ENCODE assay signal across 8 cellular contexts in the genomic region with DNA sequence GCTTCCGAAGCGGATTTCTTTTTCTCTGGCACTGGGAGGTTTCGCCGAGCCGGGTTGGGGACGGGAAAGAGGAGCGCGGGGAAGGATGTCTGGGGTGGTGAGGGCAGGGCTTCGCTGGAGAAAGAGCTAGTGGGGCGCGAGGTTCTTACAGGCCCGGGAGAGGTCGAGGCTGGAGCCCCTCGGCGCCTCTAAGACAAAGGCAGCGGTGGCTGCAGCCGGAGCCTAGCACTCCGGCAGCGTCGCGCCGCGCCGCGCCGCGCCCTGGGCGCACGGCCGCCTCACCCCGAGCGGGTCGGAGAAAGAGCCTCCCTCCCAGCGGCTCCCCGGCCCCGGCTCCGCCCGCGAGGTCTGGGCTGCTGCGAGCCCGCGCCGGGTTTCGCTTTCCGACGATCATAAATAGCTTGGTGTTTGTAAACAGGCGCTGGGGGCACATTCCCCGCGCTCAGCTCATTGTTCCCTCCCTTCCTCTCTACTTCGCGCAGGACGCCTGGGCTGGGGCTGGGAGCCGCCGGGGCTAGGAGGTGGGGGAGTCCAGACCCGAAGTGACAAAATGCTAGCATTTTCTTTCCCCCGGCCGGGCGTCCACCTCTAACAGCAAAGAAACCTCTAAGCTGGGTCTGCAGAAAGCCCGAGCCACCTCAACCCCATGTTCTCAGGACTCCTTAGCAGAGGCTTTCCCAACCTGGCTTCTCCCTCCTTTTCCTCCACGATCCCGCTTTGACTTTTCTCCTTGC. TPM values are rescaled to one million over a fixed set of nuclear protein-coding genes. Genes with fewer than 3 reads are reported as not detected.
A peak's percentile ranks its signal among the peaks of the same experiment; 100 is the strongest.
DNase-seq lines count a peak whose midpoint lies in the region; ATAC-seq and TF ChIP-seq lines count a peak whose summit lies in the region.

No MANE protein-coding gene starts in this region.

- no peaks in the 10 kb centered on the region for H4K20me1 ChIP-seq in PC-9 (ENCODE audit: insufficient read depth)

- H3K36me3 Mint-ChIP-seq in activated CD4-positive, alpha-beta T cell treated with anti-CD3 and anti-CD28 coated beads, Interleukin-2, amount 10 ng/mL, durations not matched to agents 7 days and 5 days (ENCODE audit: low read depth): no peaks in the 10 kb centered on the region

- H3K27me3 ChIP-seq in PC-9 (ENCODE audit: insufficient read depth, low read depth): no peaks in the 10 kb centered on the region
- no peaks in the 10 kb centered on the region for H3K27me3 ChIP-seq in right lobe of liver
- peaks cover 0 to 10% (median 0%) of the 10 kb centered on the region in 5 donors for H3K27me3 ChIP-seq in subcutaneous abdominal adipose tissue (ENCODE audit: control insufficient read depth in 5 of 5, insufficient read depth in 4 of 5, low read length in 5 of 5)

- WGBS in right lobe of liver (ENCODE audit: insufficient coverage, low coverage, low lambda C conversion rate, missing lambda C conversion rate): 0% methylated on average over 10 of the region's 61 CpGs

- peaks cover 84% of the 10 kb centered on the region for H3K27me3 Mint-ChIP-seq in activated CD4-positive, alpha-beta T cell treated with anti-CD3 and anti-CD28 coated beads, Interleukin-2, amount 10 ng/mL, durations not matched to agents 7 days and 5 days

- CTCF ChIA-PET in activated CD4-positive, alpha-beta T cell treated with anti-CD3 and anti-CD28 coated beads, Interleukin-2, amount 10 ng/mL, durations not matched to agents 7 days and 5 days (lab: Charles Lee): no interaction called here
- CTCF ChIA-PET in PC-9 (lab: Charles Lee): interaction anchor here (0.7 to 2.2 kb wide), 3 partner anchors 62 to 550 kb away, joined by 3 to 21 read pairs (median 9); no protein-coding TSS in a partner anchor

- H3K4me3 ChIP-seq in PC-9 (peak overlapping the region; percentile 72), right lobe of liver (peak overlapping the region; percentile 54 to 76 (median 64)), subcutaneous abdominal adipose tissue (ENCODE audit: low read depth in 1 of 5, low read length in 5 of 5) (peak overlapping the region; percentile 79 to 93 (median 89))

- H3K4me3 Mint-ChIP-seq in activated CD4-positive, alpha-beta T cell treated with anti-CD3 and anti-CD28 coated beads, Interleukin-2, amount 10 ng/mL, durations not matched to agents 7 days and 5 days: peak overlapping the region; percentile 71

- H3K9me3 ChIP-seq in PC-9 (ENCODE audit: insufficient read depth, low read depth) (no peaks in the 10 kb centered on the region), right lobe of liver (no peaks in the 10 kb centered on the region), subcutaneous abdominal adipose tissue (ENCODE audit: control insufficient read depth in 5 of 5, low read length in 5 of 5) (no peaks in the 10 kb centered on the region)

- peak; percentile 26 for DNase-seq in activated CD4-positive, alpha-beta T cell treated with anti-CD3 and anti-CD28 coated beads, Interleukin-2, amount 10 ng/mL, durations not matched to agents 7 days and 5 days
- DNase-seq in activated CD4-positive, alpha-beta T cell treated with anti-CD3 and anti-CD28 coated beads, Interleukin-2, amount 50 U/mL, for 4 hours: no peak
- DNase-seq in PC-9: peak; percentile 52 to 62
- DNase-seq in dermis blood vessel endothelial cell: peak; percentile 62
- DNase-seq in right lobe of liver: peak; percentile 64 to 75 (median 74)

- ATAC-seq in HG03442 (IDR thresholded peaks at IDR 0.05; ENCODE audit: unreplicated experiment) (peak; percentile 39), right lobe of liver (peak; percentile 38 to 61 (median 58)), GM21447 (IDR thresholded peaks at IDR 0.05; ENCODE audit: unreplicated experiment) (no peak)

- peaks cover 18% of the 10 kb centered on the region for H3K4me1 Mint-ChIP-seq in activated CD4-positive, alpha-beta T cell treated with anti-CD3 and anti-CD28 coated beads, Interleukin-2, amount 10 ng/mL, durations not matched to agents 7 days and 5 days

- no peaks in the 10 kb centered on the region for H3K36me3 ChIP-seq in PC-9 (ENCODE audit: low read depth)
- H3K36me3 ChIP-seq in right lobe of liver: no peaks in the 10 kb centered on the region
- H3K36me3 ChIP-seq in subcutaneous abdominal adipose tissue (ENCODE audit: control insufficient read depth in 5 of 5, insufficient read depth in 5 of 5, low read length in 5 of 5): no peaks in the 10 kb centered on the region

- TF ChIP-seq POLR2A in right lobe of liver (IDR thresholded peaks at IDR 0.05): peak; percentile 2

- H2AFZ ChIP-seq in PC-9: peak overlapping the region; percentile 94

- TSS peak; percentile 73 for BruUV-seq in PC-9 (replicated peaks; lab: Mats Ljungman, UMichigan)

- TF ChIP-seq CTCF in PC-9 (conservative IDR thresholded peaks at IDR 0.05) (no peak), right lobe of liver (IDR thresholded peaks at IDR 0.05) (no peak)

- no peaks in the 10 kb centered on the region for H3K9me3 Mint-ChIP-seq in activated CD4-positive, alpha-beta T cell treated with anti-CD3 and anti-CD28 coated beads, Interleukin-2, amount 10 ng/mL, durations not matched to agents 7 days and 5 days

- H3F3A ChIP-seq in PC-9 (ENCODE audit: insufficient read depth, low read depth): peaks cover 6% of the 10 kb centered on the region

- H3K4me1 ChIP-seq in PC-9 (replicated peaks; ENCODE audit: insufficient read depth) (peaks cover 13% of the 10 kb centered on the region), right lobe of liver (peaks cover 0 to 14% (median 0%) of the 10 kb centered on the region in 4 donors), subcutaneous abdominal adipose tissue (ENCODE audit: control insufficient read depth in 5 of 5, insufficient read depth in 5 of 5, low read length in 5 of 5) (peaks cover 0 to 46% (median 40%) of the 10 kb centered on the region in 5 donors)

- no peak overlapping the region for H3K27ac Mint-ChIP-seq in activated CD4-positive, alpha-beta T cell treated with anti-CD3 and anti-CD28 coated beads, Interleukin-2, amount 10 ng/mL, durations not matched to agents 7 days and 5 days

- H3K27ac ChIP-seq in PC-9: peak overlapping the region; percentile 48; the same call in 1 of the 2 replicates
- H3K27ac ChIP-seq in right lobe of liver: peak overlapping the region; percentile 80 to 89 (median 87)
- peak overlapping the region; percentile 90 for H3K27ac ChIP-seq in subcutaneous abdominal adipose tissue (ENCODE audit: low read depth, low read length)

- H3K9ac ChIP-seq in subcutaneous abdominal adipose tissue (ENCODE audit: low read length in 5 of 5): peak overlapping the region; percentile 30 to 86 (median 44)

- H3K4me2 ChIP-seq in PC-9: peak overlapping the region; percentile 99

- H3K9me2 ChIP-seq in PC-9 (ENCODE audit: insufficient read depth): no peaks in the 10 kb centered on the region

- intact Hi-C loops in PC-9 (cut with micrococcal nuclease; ENCODE audit: unreplicated experiment): loop anchor here (1.0 kb wide), 3 partner anchors 56 to 141 kb away; no protein-coding TSS in a partner anchor
- intact Hi-C loops in right lobe of liver (cut with DNase I): loop anchor here (5.0 kb wide), 2 partner anchors 138 to 143 kb away; no protein-coding TSS in a partner anchor

- no peaks in the 10 kb centered on the region for H3K79me2 ChIP-seq in PC-9 (ENCODE audit: low read depth)

- POLR2A ChIA-PET in activated CD4-positive, alpha-beta T cell treated with anti-CD3 and anti-CD28 coated beads, Interleukin-2, amount 10 ng/mL, durations not matched to agents 7 days and 5 days (lab: Charles Lee): no interaction called here
- POLR2A ChIA-PET in PC-9 (lab: Charles Lee; ENCODE audit: unreplicated experiment): interaction anchor here (0.6 to 1.2 kb wide), 4 partner anchors 76 to 1723 kb away, joined by 4 to 15 read pairs (median 6); partner anchors contain the start of gene PNO1

RNA-seq across cellular contexts. Expression of gene MEIS1, which starts 0.8 kb away (rescaled TPM):
- total RNA-seq in activated CD4-positive, alpha-beta T cell treated with anti-CD3 and anti-CD28 coated beads, Interleukin-2, amount 10 ng/mL, durations not matched to agents 7 days and 5 days: not detected
- 5.4 and 9.1 TPM in 2 replicates for total RNA-seq in PC-9 (2021)
- total RNA-seq in dermis blood vessel endothelial cell: 1.3 and 3.4 TPM in 2 replicates
- 1 to 10 TPM; 3.1 to 8.8 (median 4.2) TPM for total RNA-seq in right lobe of liver

Comparison
In these comparisons a context has a peak if more than half of its experiments do, and no peak if none do; other contexts are left out.
1. DNase-seq: peak in activated CD4-positive, alpha-beta T cell treated with anti-CD3 and anti-CD28 coated beads, Interleukin-2, amount 10 ng/mL, durations not matched to agents 7 days and 5 days (single experiment), PC-9 (2 of 2), dermis blood vessel endothelial cell (single experiment) and right lobe of liver (3 of 3); none in activated CD4-positive, alpha-beta T cell treated with anti-CD3 and anti-CD28 coated beads, Interleukin-2, amount 50 U/mL, for 4 hours (0 of 2).
2. Peak in every context shown above with its lines, with median percentiles within 50 percentile points of each other: H3K27ac ChIP-seq and H3K4me3 ChIP-seq.